In the genomic region with DNA sequence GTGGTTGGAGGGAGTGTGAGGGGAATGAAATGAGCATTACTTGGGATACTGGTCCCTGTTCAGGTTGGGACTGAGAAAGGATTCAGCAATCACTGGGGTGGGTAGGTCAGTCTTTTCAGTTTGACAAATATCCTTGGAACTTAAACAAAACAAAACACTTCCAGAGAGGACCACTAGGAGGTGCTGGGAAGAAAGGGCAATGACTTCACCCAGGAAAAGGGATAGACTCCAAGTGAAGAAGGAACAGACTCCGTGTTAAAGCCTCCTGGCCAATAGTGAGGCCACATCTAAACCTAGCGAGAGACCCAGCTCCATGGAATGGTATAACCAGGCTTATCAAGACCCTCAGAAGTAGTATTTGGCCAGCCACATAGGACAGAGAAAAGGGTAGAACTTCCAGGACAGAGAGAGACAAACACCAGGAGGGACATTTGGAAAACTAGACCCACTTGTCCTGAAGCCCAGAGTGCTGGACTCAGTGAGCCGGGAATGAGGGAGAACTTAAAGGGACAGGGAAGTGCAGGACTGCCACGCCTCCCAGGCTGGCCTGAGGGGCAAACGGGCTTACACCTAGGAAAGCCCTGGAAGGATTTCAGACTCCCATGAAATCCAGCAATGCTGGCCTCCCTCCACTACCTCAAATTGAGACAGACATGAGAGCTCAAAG, we compare ENCODE assay signal across 8 cellular contexts. TPM values are rescaled to one million over a fixed set of nuclear protein-coding genes. Genes with fewer than 3 reads are reported as not detected.
DNase-seq lines count a peak whose midpoint lies in the region; ATAC-seq and TF ChIP-seq lines count a peak whose summit lies in the region.

No MANE protein-coding gene starts in this region.

- peak; percentile 30 for DNase-seq in activated CD4-positive, alpha-beta T cell treated with anti-CD3 and anti-CD28 coated beads, Interleukin-2, amount 10 ng/mL, durations not matched to agents 7 days and 5 days
- no peak for DNase-seq in activated CD4-positive, alpha-beta T cell treated with anti-CD3 and anti-CD28 coated beads for 1 hour
- DNase-seq in NCI-H1694 treated with DMSO at 0.1 percent for 48 hours (lab: John Stamatoyannopoulos, UW) (peak; percentile 31), breast epithelium (ENCODE audit: low spot score in 2 of 2) (no peak), left lobe of liver (ENCODE audit: low spot score) (no peak), activated T-cell treated with anti-CD3 and anti-CD28 coated beads for 4 hours (no peak), NCI-H2029 (lab: John Stamatoyannopoulos, UW) (no peak)

- no peak overlapping the region for H3K27ac Mint-ChIP-seq in activated CD4-positive, alpha-beta T cell treated with anti-CD3 and anti-CD28 coated beads, Interleukin-2, amount 10 ng/mL, durations not matched to agents 7 days and 5 days

- H3K9me3 Mint-ChIP-seq in activated CD4-positive, alpha-beta T cell treated with anti-CD3 and anti-CD28 coated beads, Interleukin-2, amount 10 ng/mL, durations not matched to agents 7 days and 5 days: no peaks in the 10 kb centered on the region

- peaks cover 10% of the 10 kb centered on the region for H3K4me1 Mint-ChIP-seq in activated CD4-positive, alpha-beta T cell treated with anti-CD3 and anti-CD28 coated beads, Interleukin-2, amount 10 ng/mL, durations not matched to agents 7 days and 5 days

- no peaks in the 10 kb centered on the region for H3K27me3 ChIP-seq in breast epithelium

- no peak overlapping the region for H3K27ac ChIP-seq in breast epithelium

- POLR2A ChIA-PET in activated CD4-positive, alpha-beta T cell treated with anti-CD3 and anti-CD28 coated beads, Interleukin-2, amount 10 ng/mL, durations not matched to agents 7 days and 5 days (lab: Charles Lee): no interaction called here

- TF ChIP-seq CTCF in breast epithelium (IDR thresholded peaks at IDR 0.05): peak; percentile 5 to 59 (median 51)

- peak; percentile 98 for ATAC-seq in left lobe of liver
- no peak for ATAC-seq in GM21529 (IDR thresholded peaks at IDR 0.05; ENCODE audit: unreplicated experiment)

- H3K36me3 Mint-ChIP-seq in activated CD4-positive, alpha-beta T cell treated with anti-CD3 and anti-CD28 coated beads, Interleukin-2, amount 10 ng/mL, durations not matched to agents 7 days and 5 days (ENCODE audit: low read depth): no peaks in the 10 kb centered on the region

- H3K4me3 Mint-ChIP-seq in activated CD4-positive, alpha-beta T cell treated with anti-CD3 and anti-CD28 coated beads, Interleukin-2, amount 10 ng/mL, durations not matched to agents 7 days and 5 days: no peak overlapping the region

- H3K36me3 ChIP-seq in breast epithelium: no peaks in the 10 kb centered on the region

- intact Hi-C loops in breast epithelium (cut with DNase I; ENCODE audit: low total_unique reads): no loop called here

- H3K9me3 ChIP-seq in breast epithelium: no peaks in the 10 kb centered on the region

- no peak for TF ChIP-seq POLR2A in breast epithelium (IDR thresholded peaks at IDR 0.05)

- no peaks in the 10 kb centered on the region for H3K27me3 Mint-ChIP-seq in activated CD4-positive, alpha-beta T cell treated with anti-CD3 and anti-CD28 coated beads, Interleukin-2, amount 10 ng/mL, durations not matched to agents 7 days and 5 days

- H3K4me3 ChIP-seq in breast epithelium: no peak overlapping the region

- no peaks in the 10 kb centered on the region for H3K4me1 ChIP-seq in breast epithelium

- CTCF ChIA-PET in activated CD4-positive, alpha-beta T cell treated with anti-CD3 and anti-CD28 coated beads, Interleukin-2, amount 10 ng/mL, durations not matched to agents 7 days and 5 days (lab: Charles Lee): interaction anchor here (1.2 to 1.3 kb wide), 2 partner anchors 150 to 793 kb away, joined by 3 read pairs; no protein-coding TSS in a partner anchor

RNA-seq across cellular contexts. Expression of a gene that starts 19.6 kb away (rescaled TPM):
- under 1 TPM; 0.04 to 0.12 TPM for total RNA-seq in activated CD4-positive, alpha-beta T cell treated with anti-CD3 and anti-CD28 coated beads, Interleukin-2, amount 10 ng/mL, durations not matched to agents 7 days and 5 days
- total RNA-seq in breast epithelium: under 1 TPM in 1 of 3 donors, not detected in 2; 0.33 TPM
- total RNA-seq in left lobe of liver: not detected

RNA-seq across cellular contexts. Expression of a gene that starts 55.0 kb away (rescaled TPM):
- total RNA-seq in activated CD4-positive, alpha-beta T cell treated with anti-CD3 and anti-CD28 coated beads, Interleukin-2, amount 10 ng/mL, durations not matched to agents 7 days and 5 days: 10 to 100 TPM; 34.5 to 36.5 TPM
- total RNA-seq in breast epithelium (10 to 100 TPM; 31.4 to 58.0 (median 49.2) TPM), left lobe of liver (6.7 TPM)

Comparison
In these comparisons a context has a peak if more than half of its experiments do, and no peak if none do; other contexts are left out.
1. DNase-seq: peak in activated CD4-positive, alpha-beta T cell treated with anti-CD3 and anti-CD28 coated beads, Interleukin-2, amount 10 ng/mL, durations not matched to agents 7 days and 5 days (single experiment) and NCI-H1694 treated with DMSO at 0.1 percent for 48 hours (single experiment); none in activated CD4-positive, alpha-beta T cell treated with anti-CD3 and anti-CD28 coated beads for 1 hour (single experiment), breast epithelium (0 of 2), left lobe of liver (single experiment), activated T-cell treated with anti-CD3 and anti-CD28 coated beads for 4 hours (single experiment) and NCI-H2029 (single experiment).